23 cellular contexts compared by ENCODE assay signal in the genomic region with DNA sequence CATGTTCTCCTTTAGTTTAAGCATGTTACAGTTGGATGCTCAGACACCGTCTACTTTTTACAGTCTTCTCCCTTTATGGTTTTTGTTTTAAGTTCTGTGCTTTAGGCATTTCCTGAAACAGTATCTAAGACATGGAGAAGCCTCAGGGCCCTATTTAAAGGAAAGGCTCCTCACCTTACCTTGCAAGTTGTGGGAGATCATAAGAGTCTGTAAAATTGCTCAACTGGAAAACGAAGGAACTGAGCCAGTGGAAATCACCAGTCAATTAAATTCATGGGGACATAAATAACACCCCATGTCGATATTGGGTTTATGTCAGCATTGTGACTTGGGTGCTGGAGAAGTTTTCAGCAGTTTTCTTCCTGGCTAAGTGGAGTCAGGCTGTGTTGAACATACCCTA.
DNase-seq lines count a peak whose midpoint lies in the region; ATAC-seq and TF ChIP-seq lines count a peak whose summit lies in the region.
"Had no signal": no experiment of that assay in that cellular context is flagged by ENCODE, and none has a peak within 500 bp of the region (broad histone marks: within the 10 kb centered on the region; RNA-seq: fewer than 3 reads in every experiment).

No MANE protein-coding gene starts in this region.

- H3K18ac ChIP-seq in mesenchymal stem cell (ENCODE audit: low read depth in 1 of 2, low read length in 2 of 2): no peak overlapping the region

- no peak overlapping the region for H2BK15ac ChIP-seq in mesenchymal stem cell (ENCODE audit: low read depth, poor library complexity, severe bottlenecking)

- H3K4ac ChIP-seq in mesenchymal stem cell (ENCODE audit: low read depth in 1 of 2, low read length in 2 of 2): no peak overlapping the region

- no peaks in the 10 kb centered on the region for H3K79me1 ChIP-seq in mesenchymal stem cell (replicated peaks; ENCODE audit: low read length, poor library complexity, severe bottlenecking)

- DNase-seq in DMS79 treated with DMSO at 0.1 percent for 48 hours (lab: John Stamatoyannopoulos, UW) (peak; percentile 11), DMS79 (lab: John Stamatoyannopoulos, UW) (no peak), endodermal cell (peak; percentile 1), mesenchymal stem cell (no peak)
- DNase-seq: AML-193; C1 segment of cervical spinal cord; CD4-positive, alpha-beta memory T cell; CD4-positive, CD25-positive, alpha-beta regulatory T cell; CD8-positive, alpha-beta memory T cell; COR-L47; DMS 273 treated with DMSO at 0.1 percent for 48 hours; DMS153; DMS53; DND-41; EL; GDM1 had no signal

- H4K91ac ChIP-seq in mesenchymal stem cell (ENCODE audit: low read length): no peak overlapping the region

- H3K27ac ChIP-seq in endodermal cell (ENCODE audit: low read depth, low read length) (no peak overlapping the region), mesenchymal stem cell (ENCODE audit: low read length, poor library complexity, severe bottlenecking) (no peak overlapping the region)
- H3K27ac ChIP-seq: 22Rv1, A549, BLaER1 had no signal

- H3K27me3 ChIP-seq in endodermal cell (ENCODE audit: control insufficient read depth, insufficient read depth, low read length, poor library complexity, severe bottlenecking) (no peaks in the 10 kb centered on the region), mesenchymal stem cell (ENCODE audit: control insufficient read depth in 1 of 2, insufficient read depth in 1 of 2, low read length in 2 of 2) (no peaks in the 10 kb centered on the region)
- H3K27me3 ChIP-seq: BLaER1 had no signal

- H3K36me3 Mint-ChIP-seq in endodermal cell (ENCODE audit: low read depth): no peaks in the 10 kb centered on the region
- H3K36me3 Mint-ChIP-seq: CD14-positive monocyte; CD4-positive, alpha-beta memory T cell; CD4-positive, CD25-positive, alpha-beta regulatory T cell; CD8-positive, alpha-beta memory T cell had no signal

- H4K8ac ChIP-seq in mesenchymal stem cell (ENCODE audit: low read length): no peak overlapping the region

- H3K9me3 Mint-ChIP-seq in endodermal cell: no peaks in the 10 kb centered on the region

- no peak overlapping the region for H2BK120ac ChIP-seq in mesenchymal stem cell (ENCODE audit: low read depth, low read length)

- no peak overlapping the region for H2BK12ac ChIP-seq in mesenchymal stem cell (ENCODE audit: low read length in 2 of 2)

- H3K4me2 ChIP-seq in mesenchymal stem cell (ENCODE audit: low read length, poor library complexity, severe bottlenecking): no peak overlapping the region
- H3K4me2 ChIP-seq: A549, BLaER1 had no signal

- no peak overlapping the region for H2AK5ac ChIP-seq in mesenchymal stem cell (ENCODE audit: low read length, severe bottlenecking)

- H3K4me3 ChIP-seq in endodermal cell (ENCODE audit: low read length) (no peak overlapping the region), mesenchymal stem cell (ENCODE audit: insufficient read depth in 1 of 2, low read depth in 1 of 2, low read length in 2 of 2) (no peak overlapping the region)
- H3K4me3 ChIP-seq: A549, BLaER1, GM12878 had no signal

- no peak for ATAC-seq in esophagus mucosa
- ATAC-seq: A549, GM12878 had no signal

- H3K4me1 ChIP-seq in endodermal cell (ENCODE audit: control insufficient read depth, insufficient read depth, low read length) (no peaks in the 10 kb centered on the region), mesenchymal stem cell (ENCODE audit: control insufficient read depth, insufficient read depth, low read depth, low read length) (no peaks in the 10 kb centered on the region)
- H3K4me1 ChIP-seq: A549 had no signal

- no peak overlapping the region for H3K23ac ChIP-seq in mesenchymal stem cell (ENCODE audit: low read length in 2 of 2)

- H3K14ac ChIP-seq in mesenchymal stem cell (ENCODE audit: low read length in 2 of 2): no peak overlapping the region

- no peaks in the 10 kb centered on the region for H3K9me3 ChIP-seq in endodermal cell (ENCODE audit: control insufficient read depth, low read length)
- H3K9me3 ChIP-seq in mesenchymal stem cell (ENCODE audit: control insufficient read depth, low read length): peaks cover 4% of the 10 kb centered on the region
- H3K9me3 ChIP-seq: A549, BLaER1 had no signal

- no peak overlapping the region for H3K9ac ChIP-seq in endodermal cell (ENCODE audit: extremely low read depth, low read length, poor library complexity, severe bottlenecking)
- no peak overlapping the region for H3K9ac ChIP-seq in mesenchymal stem cell (ENCODE audit: low read length)
- H3K9ac ChIP-seq: BLaER1 had no signal

- no peak overlapping the region for H2BK5ac ChIP-seq in mesenchymal stem cell (ENCODE audit: low read depth, low read length, poor library complexity, severe bottlenecking)

- WGBS in endodermal cell (ENCODE audit: insufficient coverage in 1 of 2, insufficient read length in 1 of 2), 2 experiments: 81 to 90% methylated on average over 2 to 3 of the region's 3 CpGs
- WGBS in mesenchymal stem cell: 69% methylated on average over 2 of the region's 3 CpGs

- H3K4me3 Mint-ChIP-seq in endodermal cell: no peak overlapping the region
- H3K4me3 Mint-ChIP-seq: B cell; CD14-positive monocyte; CD4-positive, alpha-beta memory T cell; CD4-positive, CD25-positive, alpha-beta regulatory T cell; CD8-positive, alpha-beta memory T cell had no signal

- H3K36me3 ChIP-seq in endodermal cell (ENCODE audit: control insufficient read depth, insufficient read depth, low read length): no peaks in the 10 kb centered on the region
- H3K36me3 ChIP-seq in mesenchymal stem cell (ENCODE audit: control insufficient read depth in 1 of 2, insufficient read depth in 2 of 2, low read depth in 1 of 2, low read length in 2 of 2): no peaks in the 10 kb centered on the region
- H3K36me3 ChIP-seq: BLaER1 had no signal

- H3K4me1 Mint-ChIP-seq in endodermal cell: peaks cover 6% of the 10 kb centered on the region
- H3K4me1 Mint-ChIP-seq: B cell; CD14-positive monocyte; CD4-positive, alpha-beta memory T cell; CD4-positive, CD25-positive, alpha-beta regulatory T cell; CD8-positive, alpha-beta memory T cell had no signal

- H3K27me3 Mint-ChIP-seq in endodermal cell (ENCODE audit: insufficient read depth): no peaks in the 10 kb centered on the region
- H3K27me3 Mint-ChIP-seq: CD4-positive, alpha-beta memory T cell; CD4-positive, CD25-positive, alpha-beta regulatory T cell had no signal

- H3K27ac Mint-ChIP-seq in endodermal cell: no peak overlapping the region
- H3K27ac Mint-ChIP-seq: B cell; CD14-positive monocyte; CD4-positive, alpha-beta memory T cell; CD4-positive, CD25-positive, alpha-beta regulatory T cell; CD8-positive, alpha-beta memory T cell had no signal

- TF ChIP-seq CTCF in endodermal cell (conservative IDR thresholded peaks at IDR 0.05): no peak

- no peak overlapping the region for H2AFZ ChIP-seq in mesenchymal stem cell (ENCODE audit: low read depth, low read length)

Comparison
In these comparisons a context has a peak if more than half of its experiments do, and no peak if none do; other contexts are left out.
1. DNase-seq: peak in DMS79 treated with DMSO at 0.1 percent for 48 hours (single experiment) and endodermal cell (single experiment); none in DMS79 (single experiment) and mesenchymal stem cell (single experiment).